In genomic region chr6:100823041-100823440, GRCh38 we compare ENCODE assay signal across 21 cellular contexts. TPM values are rescaled to one million over a fixed set of nuclear protein-coding genes. Genes with fewer than 3 reads are reported as not detected.
DNase-seq lines count a peak whose midpoint lies in the region; ATAC-seq and TF ChIP-seq lines count a peak whose summit lies in the region.
"Had no signal": no experiment of that assay in that cellular context is flagged by ENCODE, and none has a peak within 500 bp of the region (broad histone marks: within the 10 kb centered on the region; RNA-seq: fewer than 3 reads in every experiment).

No MANE protein-coding gene starts in this region.

- H3K9me3 ChIP-seq in T-helper 17 cell (ENCODE audit: control insufficient read depth, low read length, poor library complexity, severe bottlenecking) (no peaks in the 10 kb centered on the region), heart right ventricle (peaks cover 0 to 5% (median 0%) of the 10 kb centered on the region in 11 donors)

- H3K9me3 Mint-ChIP-seq in activated T-cell treated with anti-CD3 and anti-CD28 coated beads, Interleukin-2, amount 50 U/mL, for 72 hours: no peaks in the 10 kb centered on the region
- no peaks in the 10 kb centered on the region for H3K9me3 Mint-ChIP-seq in activated T-cell treated with anti-CD3 and anti-CD28 coated beads, Interleukin-2, amount 50 U/mL, for 4 hours
- peaks cover 4% of the 10 kb centered on the region for H3K9me3 Mint-ChIP-seq in mesothelial cell of epicardium
- H3K9me3 Mint-ChIP-seq in activated naive CD4-positive, alpha-beta T cell treated with anti-CD3 and anti-CD28 coated beads, Interleukin-2, amount 10 ng/mL, durations not matched to agents 7 days and 5 days: peaks cover 5% of the 10 kb centered on the region

- no peak overlapping the region for H3K4me3 Mint-ChIP-seq in activated T-cell treated with anti-CD3 and anti-CD28 coated beads, Interleukin-2, amount 50 U/mL, for 72 hours
- H3K4me3 Mint-ChIP-seq in activated T-cell treated with anti-CD3 and anti-CD28 coated beads, Interleukin-2, amount 50 U/mL, for 4 hours: no peak overlapping the region
- H3K4me3 Mint-ChIP-seq in T-helper 17 cell (peak overlapping the region; percentile 4), mesothelial cell of epicardium (no peak overlapping the region)
- H3K4me3 Mint-ChIP-seq in activated naive CD4-positive, alpha-beta T cell treated with anti-CD3 and anti-CD28 coated beads, Interleukin-2, amount 10 ng/mL, durations not matched to agents 7 days and 5 days: no peak overlapping the region
- H3K4me3 Mint-ChIP-seq: B cell; CD8-positive, alpha-beta T cell had no signal

- peaks cover 6% of the 10 kb centered on the region for H3K4me1 Mint-ChIP-seq in activated T-cell treated with anti-CD3 and anti-CD28 coated beads, Interleukin-2, amount 50 U/mL, for 72 hours (ENCODE audit: low read depth)
- peaks cover 15% of the 10 kb centered on the region for H3K4me1 Mint-ChIP-seq in activated T-cell treated with anti-CD3 and anti-CD28 coated beads, Interleukin-2, amount 50 U/mL, for 4 hours (ENCODE audit: low read depth)
- H3K4me1 Mint-ChIP-seq in T-helper 17 cell (no peaks in the 10 kb centered on the region), mesothelial cell of epicardium (no peaks in the 10 kb centered on the region)
- no peaks in the 10 kb centered on the region for H3K4me1 Mint-ChIP-seq in activated naive CD4-positive, alpha-beta T cell treated with anti-CD3 and anti-CD28 coated beads, Interleukin-2, amount 10 ng/mL, durations not matched to agents 7 days and 5 days

- no peak overlapping the region for H3K4me3 ChIP-seq in heart right ventricle
- H3K4me3 ChIP-seq: BLaER1 treated with 17β-estradiol and CSF1 and Interleukin-3, amounts not matched to agents 10 nM and 100 nM; GM12878 had no signal

- H3K27ac Mint-ChIP-seq in activated T-cell treated with anti-CD3 and anti-CD28 coated beads, Interleukin-2, amount 50 U/mL, for 72 hours: peak overlapping the region; percentile 7
- no peak overlapping the region for H3K27ac Mint-ChIP-seq in T-helper 17 cell
- peak overlapping the region; percentile 1 for H3K27ac Mint-ChIP-seq in mesothelial cell of epicardium
- no peak overlapping the region for H3K27ac Mint-ChIP-seq in activated naive CD4-positive, alpha-beta T cell treated with anti-CD3 and anti-CD28 coated beads, Interleukin-2, amount 10 ng/mL, durations not matched to agents 7 days and 5 days
- H3K27ac Mint-ChIP-seq: B cell; CD8-positive, alpha-beta T cell had no signal

- DNase-seq in activated T-cell treated with anti-CD3 and anti-CD28 coated beads, Interleukin-2, amount 50 U/mL, for 72 hours: no peak
- DNase-seq in activated T-cell treated with anti-CD3 and anti-CD28 coated beads, Interleukin-2, amount 50 U/mL, for 4 hours: no peak
- no peak for DNase-seq in T-helper 17 cell
- no peak for DNase-seq in mesothelial cell of epicardium (ENCODE audit: low spot score in 2 of 2, unreplicated experiment in 2 of 2)
- DNase-seq in NCI-H1105 treated with DMSO at 0.1 percent for 48 hours (lab: John Stamatoyannopoulos, UW): no peak
- DNase-seq in heart right ventricle: no peak
- no peak for DNase-seq in activated naive CD4-positive, alpha-beta T cell treated with anti-CD3 and anti-CD28 coated beads, Interleukin-2, amount 10 ng/mL, durations not matched to agents 7 days and 5 days
- DNase-seq: 8988T; Calu3; CD8-positive, alpha-beta T cell; DMS 273 treated with DMSO at 0.1 percent for 48 hours; DMS53; DND-41; EL; GOT3; H7 had no signal

- intact Hi-C loops in heart right ventricle (cut with DNase I): no loop called here

- WGBS in heart right ventricle, 2 donors: 88 to 90% methylated on average over 5 of the region's 5 CpGs

- peaks cover 3 to 13% of the 10 kb centered on the region in 2 donors for H3K36me3 Mint-ChIP-seq in activated T-cell treated with anti-CD3 and anti-CD28 coated beads, Interleukin-2, amount 50 U/mL, for 72 hours (ENCODE audit: insufficient read depth in 2 of 2)
- peaks cover 23% of the 10 kb centered on the region for H3K36me3 Mint-ChIP-seq in activated T-cell treated with anti-CD3 and anti-CD28 coated beads, Interleukin-2, amount 50 U/mL, for 4 hours (ENCODE audit: insufficient read depth)
- H3K36me3 Mint-ChIP-seq in T-helper 17 cell (ENCODE audit: low read depth): no peaks in the 10 kb centered on the region
- H3K36me3 Mint-ChIP-seq in mesothelial cell of epicardium: peaks cover 16% of the 10 kb centered on the region
- peaks cover 34% of the 10 kb centered on the region for H3K36me3 Mint-ChIP-seq in activated naive CD4-positive, alpha-beta T cell treated with anti-CD3 and anti-CD28 coated beads, Interleukin-2, amount 10 ng/mL, durations not matched to agents 7 days and 5 days

- CTCF ChIA-PET in activated naive CD4-positive, alpha-beta T cell treated with anti-CD3 and anti-CD28 coated beads, Interleukin-2, amount 10 ng/mL, durations not matched to agents 7 days and 5 days (lab: Charles Lee): no interaction called here

- no peaks in the 10 kb centered on the region for H3K27me3 Mint-ChIP-seq in activated T-cell treated with anti-CD3 and anti-CD28 coated beads, Interleukin-2, amount 50 U/mL, for 72 hours (ENCODE audit: low read depth)
- H3K27me3 Mint-ChIP-seq in activated T-cell treated with anti-CD3 and anti-CD28 coated beads, Interleukin-2, amount 50 U/mL, for 4 hours (ENCODE audit: low read depth): no peaks in the 10 kb centered on the region
- H3K27me3 Mint-ChIP-seq in T-helper 17 cell: no peaks in the 10 kb centered on the region
- no peaks in the 10 kb centered on the region for H3K27me3 Mint-ChIP-seq in mesothelial cell of epicardium (ENCODE audit: low read depth)
- no peaks in the 10 kb centered on the region for H3K27me3 Mint-ChIP-seq in activated naive CD4-positive, alpha-beta T cell treated with anti-CD3 and anti-CD28 coated beads, Interleukin-2, amount 10 ng/mL, durations not matched to agents 7 days and 5 days
- H3K27me3 Mint-ChIP-seq: B cell had no signal

- H3K36me3 ChIP-seq in heart right ventricle: peaks cover 0 to 4% (median 0%) of the 10 kb centered on the region in 9 donors

- H3K27ac ChIP-seq in heart right ventricle: no peak overlapping the region
- H3K27ac ChIP-seq: BLaER1 treated with 17β-estradiol and CSF1 and Interleukin-3, amounts not matched to agents 10 nM and 100 nM had no signal

- TF ChIP-seq CTCF in mesothelial cell of epicardium (IDR thresholded peaks at IDR 0.05; ENCODE audit: unreplicated experiment) (no peak), heart right ventricle (IDR thresholded peaks at IDR 0.05) (no peak)

- H3K27me3 ChIP-seq in heart right ventricle: no peaks in the 10 kb centered on the region
- H3K27me3 ChIP-seq: BLaER1 treated with 17β-estradiol and CSF1 and Interleukin-3, amounts not matched to agents 10 nM and 100 nM had no signal

- H3K4me1 ChIP-seq in heart right ventricle: no peaks in the 10 kb centered on the region

- no peak for ATAC-seq in activated T-cell treated with anti-CD3 and anti-CD28 coated beads, Interleukin-2, amount 50 U/mL, for 72 hours (replicated peaks in 1 of 2)
- no peak for ATAC-seq in activated T-cell treated with anti-CD3 and anti-CD28 coated beads, Interleukin-2, amount 50 U/mL, for 4 hours
- ATAC-seq in T-helper 17 cell: no peak
- ATAC-seq in heart right ventricle: no peak
- ATAC-seq in GM18858 (IDR thresholded peaks at IDR 0.05; ENCODE audit: unreplicated experiment): no peak
- ATAC-seq: CD8-positive, alpha-beta T cell; GM12878; HCT116 had no signal

RNA-seq across cellular contexts. Expression of gene ASCC3, which starts 58.1 kb away (rescaled TPM):
- total RNA-seq in activated T-cell treated with anti-CD3 and anti-CD28 coated beads, Interleukin-2, amount 50 U/mL, for 72 hours: 10 to 100 TPM; 54.9 to 66.3 TPM
- 10 to 100 TPM; 59.3 to 72.8 (median 64.1) TPM for total RNA-seq in activated T-cell treated with anti-CD3 and anti-CD28 coated beads, Interleukin-2, amount 50 U/mL, for 4 hours
- total RNA-seq in T-helper 17 cell (10 to 100 TPM; 43.7 to 46.4 TPM), mesothelial cell of epicardium (45.6 to 48.3 TPM (median 47.7 TPM) in 3 replicates), heart right ventricle (10 to 100 TPM; 14.0 to 22.9 (median 16.9) TPM)
- polyA plus RNA-seq in heart right ventricle: 1 to 10 TPM; 3.9 to 9.3 TPM

Comparison
In these comparisons a context has a peak if more than half of its experiments do, and no peak if none do; other contexts are left out.
1. H3K27ac Mint-ChIP-seq: peak in activated T-cell treated with anti-CD3 and anti-CD28 coated beads, Interleukin-2, amount 50 U/mL, for 72 hours (single experiment) and mesothelial cell of epicardium (single experiment); none in T-helper 17 cell (single experiment) and activated naive CD4-positive, alpha-beta T cell treated with anti-CD3 and anti-CD28 coated beads, Interleukin-2, amount 10 ng/mL, durations not matched to agents 7 days and 5 days (single experiment).